10 cellular contexts compared by ENCODE assay signal in genomic region chr18:13374468-13375301, GRCh38.
DNase-seq lines count a peak whose midpoint lies in the region; ATAC-seq, FAIRE-seq and TF ChIP-seq lines count a peak whose summit lies in the region.
"Had no signal": no experiment of that assay in that cellular context is flagged by ENCODE, and none has a peak within 500 bp of the region (broad histone marks: within the 10 kb centered on the region; RNA-seq: fewer than 3 reads in every experiment).

No MANE protein-coding gene starts in this region.

- peak overlapping the region; percentile 91 for H3K27ac Mint-ChIP-seq in CD8-positive, alpha-beta T cell
- peak overlapping the region; percentile 77 for H3K27ac Mint-ChIP-seq in astrocyte (ENCODE audit: unreplicated experiment)

- peak overlapping the region; percentile 49 for H3K9ac ChIP-seq in astrocyte (ENCODE audit: low read length)
- no peak overlapping the region for H3K9ac ChIP-seq in mesendoderm (ENCODE audit: low read length)

- no peaks in the 10 kb centered on the region for H3K9me3 ChIP-seq in CD8-positive, alpha-beta T cell (ENCODE audit: low read length)
- no peaks in the 10 kb centered on the region for H3K9me3 ChIP-seq in astrocyte (ENCODE audit: insufficient read depth, low read depth, low read length)

- H2AFZ ChIP-seq in astrocyte (ENCODE audit: low read depth, low read length), result peak overlapping the region; percentile 58

- H3K36me3 ChIP-seq in CD8-positive, alpha-beta T cell (ENCODE audit: insufficient read depth, low read length), result no peaks in the 10 kb centered on the region
- H3K36me3 ChIP-seq in astrocyte (ENCODE audit: insufficient read depth, low read length) (no peaks in the 10 kb centered on the region), mesendoderm (ENCODE audit: control insufficient read depth, insufficient read depth, low read length) (no peaks in the 10 kb centered on the region)

- H3K4me3 ChIP-seq in CD8-positive, alpha-beta T cell (ENCODE audit: low read depth, low read length), result no peak overlapping the region
- H3K4me3 ChIP-seq in astrocyte (ENCODE audit: insufficient read depth, low read depth, low read length), result peak overlapping the region; percentile 3
- no peak overlapping the region for H3K4me3 ChIP-seq in mesendoderm (ENCODE audit: low read length)

- H3K27me3 ChIP-seq in CD8-positive, alpha-beta T cell (ENCODE audit: insufficient read depth, low read length), result no peaks in the 10 kb centered on the region
- no peaks in the 10 kb centered on the region for H3K27me3 ChIP-seq in astrocyte (ENCODE audit: insufficient read depth, low read length)
- no peaks in the 10 kb centered on the region for H3K27me3 ChIP-seq in mesendoderm (ENCODE audit: insufficient read depth, low read length, poor library complexity)

- POLR2A ChIA-PET in CD8-positive, alpha-beta T cell (lab: Charles Lee), result no interaction called here

- DNase-seq in CD8-positive, alpha-beta T cell, result no peak
- DNase-seq in astrocyte (ENCODE audit: low read depth) (peak; percentile 40), mesendoderm (peak; percentile 77), NCI-H2171 (lab: John Stamatoyannopoulos, UW) (no peak), HuH-7 (ENCODE audit: low spot score) (no peak), NCI-H82 (lab: John Stamatoyannopoulos, UW) (no peak)
- DNase-seq: NCI-H1048 had no signal

- H3K27ac ChIP-seq in CD8-positive, alpha-beta T cell (ENCODE audit: low read depth, low read length), result no peak overlapping the region
- peak overlapping the region; percentile 73 for H3K27ac ChIP-seq in astrocyte (ENCODE audit: low read depth, low read length)
- no peak overlapping the region for H3K27ac ChIP-seq in mesendoderm (ENCODE audit: low read depth, low read length)

- H3K4me1 ChIP-seq in CD8-positive, alpha-beta T cell (ENCODE audit: insufficient read depth, low read length), result peaks cover 77% of the 10 kb centered on the region
- peaks cover 24% of the 10 kb centered on the region for H3K4me1 ChIP-seq in astrocyte (ENCODE audit: insufficient read depth, low read length)
- no peaks in the 10 kb centered on the region for H3K4me1 ChIP-seq in mesendoderm (ENCODE audit: control insufficient read depth, low read depth, low read length)

- FAIRE-seq in astrocyte (lab: Jason Lieb, UNC), result no peak
- FAIRE-seq: bronchial epithelial cell had no signal

- no CpG with 5 or more reads among the region's 17 CpGs for WGBS in mesendoderm (ENCODE audit: extremely low coverage, insufficient coverage, low lambda C conversion rate)

- no peak overlapping the region for H2BK5ac ChIP-seq in mesendoderm (ENCODE audit: low read length)

- no peak overlapping the region for H2BK15ac ChIP-seq in mesendoderm (replicated peaks; ENCODE audit: low read depth)

- no peaks in the 10 kb centered on the region for H3K27me3 Mint-ChIP-seq in CD8-positive, alpha-beta T cell (ENCODE audit: low read depth)
- H3K27me3 Mint-ChIP-seq in astrocyte (ENCODE audit: low read depth, unreplicated experiment), result no peaks in the 10 kb centered on the region

- no peaks in the 10 kb centered on the region for H3K9me3 Mint-ChIP-seq in CD8-positive, alpha-beta T cell
- no peaks in the 10 kb centered on the region for H3K9me3 Mint-ChIP-seq in astrocyte (ENCODE audit: unreplicated experiment)

- H4K20me1 ChIP-seq in astrocyte (ENCODE audit: insufficient read depth, low read length), result no peaks in the 10 kb centered on the region

- H3K18ac ChIP-seq in mesendoderm (ENCODE audit: low read length), result no peak overlapping the region

- no peak overlapping the region for H3K4ac ChIP-seq in mesendoderm (ENCODE audit: low read depth, low read length)

- H3K4me2 ChIP-seq in astrocyte (ENCODE audit: low read length) (peak overlapping the region; percentile 65), mesendoderm (ENCODE audit: low read length) (no peak overlapping the region)

- TF ChIP-seq CTCF in CD8-positive, alpha-beta T cell (IDR thresholded peaks at IDR 0.05), result no peak
- no peak for TF ChIP-seq CTCF in astrocyte (IDR thresholded peaks at IDR 0.05; ENCODE audit: insufficient read depth, low read depth, low read length)

- no peaks in the 10 kb centered on the region for H3K79me2 ChIP-seq in astrocyte (ENCODE audit: insufficient read depth, low read length)
- no peaks in the 10 kb centered on the region for H3K79me2 ChIP-seq in mesendoderm (ENCODE audit: control insufficient read depth, insufficient read depth, low read length)

- H3K4me3 Mint-ChIP-seq in CD8-positive, alpha-beta T cell, result no peak overlapping the region
- no peak overlapping the region for H3K4me3 Mint-ChIP-seq in astrocyte (ENCODE audit: unreplicated experiment)

- intact Hi-C loops in CD8-positive, alpha-beta T cell (cut with DNase I, micrococcal nuclease), result loop anchor here (5.0 kb wide), 7 partner anchors 62 to 238 kb away; partner anchors contain the start of gene LDLRAD4 (in 1 of the 2)

- no peaks in the 10 kb centered on the region for H3K79me1 ChIP-seq in mesendoderm (ENCODE audit: low read length)

- H2AK5ac ChIP-seq in mesendoderm (ENCODE audit: low read length), result no peak overlapping the region

- peak; percentile 15 for ATAC-seq in CD8-positive, alpha-beta T cell
- peak; percentile 3 for ATAC-seq in HG03378 (IDR thresholded peaks at IDR 0.05; ENCODE audit: unreplicated experiment)
- ATAC-seq in HG03039 (IDR thresholded peaks at IDR 0.05; ENCODE audit: unreplicated experiment), result no peak

- H4K5ac ChIP-seq in mesendoderm (ENCODE audit: low read length), result no peak overlapping the region

- H4K8ac ChIP-seq in mesendoderm (ENCODE audit: low read depth, low read length), result no peak overlapping the region

- H3K4me1 Mint-ChIP-seq in CD8-positive, alpha-beta T cell (ENCODE audit: low read depth), result peaks cover 72% of the 10 kb centered on the region
- H3K4me1 Mint-ChIP-seq in astrocyte (ENCODE audit: low read depth, unreplicated experiment), result peaks cover 51% of the 10 kb centered on the region

- no peak overlapping the region for H3K56ac ChIP-seq in mesendoderm (ENCODE audit: low read length)

- CTCF ChIA-PET in CD8-positive, alpha-beta T cell (lab: Charles Lee), result interaction anchor here (1.6 to 1.8 kb wide), 2 partner anchors 12 to 158 kb away, joined by 5 to 8 read pairs; no protein-coding TSS in a partner anchor

- H2BK120ac ChIP-seq in mesendoderm (ENCODE audit: low read depth, low read length), result no peak overlapping the region

- no peak overlapping the region for H3K23ac ChIP-seq in mesendoderm (ENCODE audit: low read length)

- H3K36me3 Mint-ChIP-seq in CD8-positive, alpha-beta T cell, result no peaks in the 10 kb centered on the region
- peaks cover 2% of the 10 kb centered on the region for H3K36me3 Mint-ChIP-seq in astrocyte (ENCODE audit: low read depth, unreplicated experiment)

Comparison
In these comparisons a context has a peak if more than half of its experiments do, and no peak if none do; other contexts are left out.
1. DNase-seq: peak in astrocyte (single experiment) and mesendoderm (single experiment); none in CD8-positive, alpha-beta T cell (0 of 7), NCI-H2171 (single experiment), HuH-7 (single experiment) and NCI-H82 (single experiment).